8 cellular contexts compared by ENCODE assay signal in the genomic region with DNA sequence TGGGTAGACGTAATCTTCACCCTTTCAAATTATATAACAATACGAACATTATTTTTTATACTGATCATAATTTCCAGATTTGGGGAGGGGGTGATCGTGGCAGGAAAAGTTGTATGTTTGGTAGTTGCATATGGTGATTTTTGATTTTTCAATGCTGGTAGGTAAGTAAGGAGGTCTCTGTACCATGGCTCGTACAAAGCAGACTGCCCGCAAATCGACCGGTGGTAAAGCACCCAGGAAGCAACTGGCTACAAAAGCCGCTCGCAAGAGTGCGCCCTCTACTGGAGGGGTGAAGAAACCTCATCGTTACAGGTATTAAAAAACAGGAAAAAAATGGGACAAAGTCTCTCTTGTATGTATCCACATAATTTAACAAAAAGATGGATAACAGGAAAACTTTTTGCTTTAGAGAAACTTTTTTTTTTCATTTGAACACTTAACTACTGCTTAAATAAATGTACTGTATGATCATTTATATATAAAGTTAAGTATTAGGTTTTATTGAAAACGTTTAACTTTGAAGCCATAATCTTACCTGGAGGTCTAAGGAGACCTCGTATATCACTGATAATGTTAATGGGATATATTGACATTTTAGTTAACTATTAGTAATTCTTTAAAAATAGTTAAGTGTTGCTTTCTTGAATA.
DNase-seq lines count a peak whose midpoint lies in the region; ATAC-seq and TF ChIP-seq lines count a peak whose summit lies in the region.

No MANE protein-coding gene starts in this region.

- DNase-seq in SIG-M5 treated with dmso at 0.1 percent for 504 hours (lab: John Stamatoyannopoulos, UW; ENCODE audit: unreplicated experiment) (peak; percentile 58), SIG-M5 (lab: John Stamatoyannopoulos, UW) (no peak), NB4 (ENCODE audit: low read depth) (peak; percentile 36), iPS DF 6.9 (ENCODE audit: low read depth, low spot score) (no peak), NCI-H128 (lab: John Stamatoyannopoulos, UW; ENCODE audit: unreplicated experiment) (no peak)

- peak; percentile 7 for TF ChIP-seq CTCF in NB4 (IDR thresholded peaks at IDR 0.05; ENCODE audit: low read depth, low read length)

- no peaks in the 10 kb centered on the region for H3K27me3 Mint-ChIP-seq in activated naive CD4-positive, alpha-beta T cell treated with anti-CD3 and anti-CD28 coated beads, Interleukin-2, amount 50 U/mL, for 24 hours

- no peaks in the 10 kb centered on the region for H3K9me3 Mint-ChIP-seq in activated naive CD4-positive, alpha-beta T cell treated with anti-CD3 and anti-CD28 coated beads, Interleukin-2, amount 50 U/mL, for 24 hours

- no peak for ATAC-seq in GM19328 (IDR thresholded peaks at IDR 0.05; ENCODE audit: unreplicated experiment)

- no peak for TF ChIP-seq POLR2A in NB4 (IDR thresholded peaks at IDR 0.05; ENCODE audit: extremely low read depth, insufficient read length)

- H3K4me3 ChIP-seq in NB4 (ENCODE audit: low read depth, low read length): peak overlapping the region; percentile 95
- H3K4me3 ChIP-seq in iPS DF 6.9 (ENCODE audit: low read length): peak overlapping the region; percentile 89; the same call in 1 of the 2 replicates
- peak overlapping the region; percentile 72 to 89 (median 75) for H3K4me3 ChIP-seq in skin epidermis

- H3K4me1 Mint-ChIP-seq in activated naive CD4-positive, alpha-beta T cell treated with anti-CD3 and anti-CD28 coated beads, Interleukin-2, amount 50 U/mL, for 24 hours: peaks cover 59% of the 10 kb centered on the region

- H3K27ac Mint-ChIP-seq in activated naive CD4-positive, alpha-beta T cell treated with anti-CD3 and anti-CD28 coated beads, Interleukin-2, amount 50 U/mL, for 24 hours: peak overlapping the region; percentile 99

- peaks cover 19% of the 10 kb centered on the region for H3K36me3 Mint-ChIP-seq in activated naive CD4-positive, alpha-beta T cell treated with anti-CD3 and anti-CD28 coated beads, Interleukin-2, amount 50 U/mL, for 24 hours

- WGBS in iPS DF 6.9 (ENCODE audit: insufficient coverage, insufficient read length): no CpG with 5 or more reads among the region's 13 CpGs

- no peaks in the 10 kb centered on the region for H3K27me3 ChIP-seq in iPS DF 6.9 (ENCODE audit: control insufficient read depth, insufficient read depth, low read length)

- no peaks in the 10 kb centered on the region for H3K9me3 ChIP-seq in iPS DF 6.9 (ENCODE audit: control insufficient read depth, insufficient read depth, low read length)

- H3K4me1 ChIP-seq in iPS DF 6.9 (ENCODE audit: control insufficient read depth, insufficient read depth, low read length): no peaks in the 10 kb centered on the region

- no peak overlapping the region for H3K27ac ChIP-seq in iPS DF 6.9 (ENCODE audit: low read length)
- peak overlapping the region in 19 of 21 experiments; percentile 93 to 100 (median 98) for H3K27ac ChIP-seq in skin epidermis

- H3K4me3 Mint-ChIP-seq in activated naive CD4-positive, alpha-beta T cell treated with anti-CD3 and anti-CD28 coated beads, Interleukin-2, amount 50 U/mL, for 24 hours: peak overlapping the region; percentile 99

- H3K36me3 ChIP-seq in iPS DF 6.9 (ENCODE audit: control insufficient read depth, insufficient read depth, low read length): peaks cover 5% of the 10 kb centered on the region; the same call in 1 of the 2 replicates

Comparison
In these comparisons a context has a peak if more than half of its experiments do, and no peak if none do; other contexts are left out.
1. DNase-seq: peak in SIG-M5 treated with dmso at 0.1 percent for 504 hours (single experiment) and NB4 (single experiment); none in SIG-M5 (single experiment), iPS DF 6.9 (single experiment) and NCI-H128 (single experiment).
2. Peak in every context shown above with its lines, with median percentiles within 50 percentile points of each other: H3K4me3 ChIP-seq.